In the genomic region with DNA sequence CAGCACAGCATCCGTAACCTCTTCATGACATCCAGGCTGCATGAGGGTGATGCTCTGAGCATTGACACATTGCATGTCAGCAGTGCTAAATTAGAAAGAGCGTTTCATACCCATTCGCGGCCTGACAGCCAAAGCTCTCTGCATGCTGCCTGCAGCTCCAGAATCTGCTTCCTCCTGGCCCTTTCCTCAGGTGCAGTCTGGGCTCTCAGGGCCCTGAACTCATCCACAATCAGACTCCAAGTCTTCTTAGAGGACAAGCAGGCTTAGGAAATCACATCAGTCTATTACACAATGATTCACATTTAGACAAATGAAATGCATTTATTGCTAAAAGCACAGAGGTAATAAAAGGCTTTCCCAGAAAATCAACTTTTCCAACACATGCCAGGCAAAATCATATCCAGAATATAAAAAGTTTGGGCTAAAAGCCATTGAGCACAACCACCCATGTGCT, we compare ENCODE assay signal across 1 cellular context.
TF ChIP-seq lines count a peak whose summit lies in the region.

No MANE protein-coding gene starts in this region.

TF ChIP-seq in H1, 55 proteins besides CTCF, POLR2A, EP300 and RAD21:
- TF ChIP-seq SIX5 (IDR thresholded peaks at IDR 0.05; ENCODE audit: low read depth, low read length), result no peak
- TF ChIP-seq, protein P1, sequence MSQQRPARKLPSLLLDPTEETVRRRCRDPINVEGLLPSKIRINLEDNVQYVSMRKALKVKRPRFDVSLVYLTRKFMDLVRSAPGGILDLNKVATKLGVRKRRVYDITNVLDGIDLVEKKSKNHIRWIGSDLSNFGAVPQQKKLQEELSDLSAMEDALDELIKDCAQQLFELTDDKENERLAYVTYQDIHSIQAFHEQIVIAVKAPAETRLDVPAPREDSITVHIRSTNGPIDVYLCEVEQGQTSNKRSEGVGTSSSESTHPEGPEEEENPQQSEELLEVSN (IDR thresholded peaks at IDR 0.05), result no peak
- TF ChIP-seq EZH2 (IDR thresholded peaks at IDR 0.05; ENCODE audit: low read depth, low read length, severe bottlenecking), result no peak
- no peak for TF ChIP-seq BRCA1 (IDR thresholded peaks at IDR 0.05; ENCODE audit: low read depth, low read length)
- TF ChIP-seq TEAD4 (IDR thresholded peaks at IDR 0.05; ENCODE audit: low read depth, low read length), result no peak
- TF ChIP-seq CHD2 (IDR thresholded peaks at IDR 0.05; ENCODE audit: low read length), result no peak
- TF ChIP-seq HDAC2 (IDR thresholded peaks at IDR 0.05; ENCODE audit: borderline replicate concordance in 1 of 2, low read depth in 2 of 2, low read length in 2 of 2), result no peak
- no peak for TF ChIP-seq SUZ12 (IDR thresholded peaks at IDR 0.05; ENCODE audit: low read length)
- TF ChIP-seq SAP30 (IDR thresholded peaks at IDR 0.05; ENCODE audit: insufficient read depth, insufficient replicate concordance, low read length), result no peak
- TF ChIP-seq KDM5A (IDR thresholded peaks at IDR 0.05; ENCODE audit: low read length), result no peak
- TF ChIP-seq GABPA (IDR thresholded peaks at IDR 0.05; ENCODE audit: borderline replicate concordance, insufficient read depth, low read length), result no peak
- TF ChIP-seq, protein P2, sequence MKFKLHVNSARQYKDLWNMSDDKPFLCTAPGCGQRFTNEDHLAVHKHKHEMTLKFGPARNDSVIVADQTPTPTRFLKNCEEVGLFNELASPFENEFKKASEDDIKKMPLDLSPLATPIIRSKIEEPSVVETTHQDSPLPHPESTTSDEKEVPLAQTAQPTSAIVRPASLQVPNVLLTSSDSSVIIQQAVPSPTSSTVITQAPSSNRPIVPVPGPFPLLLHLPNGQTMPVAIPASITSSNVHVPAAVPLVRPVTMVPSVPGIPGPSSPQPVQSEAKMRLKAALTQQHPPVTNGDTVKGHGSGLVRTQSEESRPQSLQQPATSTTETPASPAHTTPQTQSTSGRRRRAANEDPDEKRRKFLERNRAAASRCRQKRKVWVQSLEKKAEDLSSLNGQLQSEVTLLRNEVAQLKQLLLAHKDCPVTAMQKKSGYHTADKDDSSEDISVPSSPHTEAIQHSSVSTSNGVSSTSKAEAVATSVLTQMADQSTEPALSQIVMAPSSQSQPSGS (IDR thresholded peaks at IDR 0.05; ENCODE audit: low read length), result no peak
- no peak for TF ChIP-seq PHF8 (conservative IDR thresholded peaks at IDR 0.05; ENCODE audit: low read depth, low read length)
- no peak for TF ChIP-seq GTF2F1 (IDR thresholded peaks at IDR 0.05; ENCODE audit: borderline replicate concordance, low read depth, low read length)
- no peak for TF ChIP-seq RFX5 (IDR thresholded peaks at IDR 0.05; ENCODE audit: borderline replicate concordance, low read depth, low read length)
- TF ChIP-seq SP4 (IDR thresholded peaks at IDR 0.05; ENCODE audit: low read length), result no peak
